In genomic region chr11:63611395-63611747, GRCh38 we compare ENCODE assay signal across 17 cellular contexts. TPM values are rescaled to one million over a fixed set of nuclear protein-coding genes. Genes with fewer than 3 reads are reported as not detected.
A peak's percentile ranks its signal among the peaks of the same experiment; 100 is the strongest.
DNase-seq lines count a peak whose midpoint lies in the region; ATAC-seq, FAIRE-seq and TF ChIP-seq lines count a peak whose summit lies in the region.
"Had no signal": no experiment of that assay in that cellular context is flagged by ENCODE, and none has a peak within 500 bp of the region (broad histone marks: within the 10 kb centered on the region; RNA-seq: fewer than 3 reads in every experiment).

No MANE protein-coding gene starts in this region.

- H3K4me2 ChIP-seq in GM23338 (peak overlapping the region; percentile 80), astrocyte (ENCODE audit: low read length) (peak overlapping the region; percentile 63), hepatocyte (peak overlapping the region; percentile 99)

- H3K79me2 ChIP-seq in GM23338 (replicated peaks; ENCODE audit: insufficient read depth) (peaks cover 63% of the 10 kb centered on the region), astrocyte (ENCODE audit: insufficient read depth, low read length) (peaks cover 3% of the 10 kb centered on the region), hepatocyte (peaks cover 33% of the 10 kb centered on the region)
- H3K79me2 ChIP-seq: parathyroid adenoma had no signal

- FAIRE-seq in astrocyte (lab: Jason Lieb, UNC) = no peak

- peak overlapping the region; percentile 43 for H3K4me3 Mint-ChIP-seq in GM23338
- H3K4me3 Mint-ChIP-seq in astrocyte (ENCODE audit: unreplicated experiment) = no peak overlapping the region
- H3K4me3 Mint-ChIP-seq in T-helper 2 cell treated with Interferon-gamma antibody and Interleukin-4, amounts not matched to agents 5 μg/mL and 100 μg/mL, for 36 hours = no peak overlapping the region
- H3K4me3 Mint-ChIP-seq: stimulated activated naive B cell treated with anti-CD40 and anti-IgM and Interleukin-4, amounts not matched to agents 10 μg/mL and 1 μg/mL and 100 μg/mL, for 72 hours had no signal

- H3K4me3 ChIP-seq in GM23338 (peak overlapping the region; percentile 41), astrocyte (ENCODE audit: insufficient read depth, low read depth, low read length) (no peak overlapping the region), hepatocyte (no peak overlapping the region), gastrocnemius medialis (peak overlapping the region in 1 of 4 donors; percentile 15), adrenal gland (no peak overlapping the region)
- H3K4me3 ChIP-seq: colonic mucosa, GM23248 had no signal

- H3K36me3 ChIP-seq in GM23338 (ENCODE audit: insufficient read depth) (no peaks in the 10 kb centered on the region), astrocyte (ENCODE audit: insufficient read depth, low read length) (no peaks in the 10 kb centered on the region), hepatocyte (replicated peaks; ENCODE audit: insufficient read depth, low read depth) (no peaks in the 10 kb centered on the region), gastrocnemius medialis (no peaks in the 10 kb centered on the region), adrenal gland (replicated peaks in 1 of 2) (no peaks in the 10 kb centered on the region)
- H3K36me3 ChIP-seq: colonic mucosa had no signal

- H3K27ac ChIP-seq in GM23338 (ENCODE audit: low read depth) = peak overlapping the region; percentile 28
- H3K27ac ChIP-seq in astrocyte (ENCODE audit: low read depth, low read length) = no peak overlapping the region
- H3K27ac ChIP-seq in hepatocyte = peak overlapping the region; percentile 39
- H3K27ac ChIP-seq in gastrocnemius medialis = peak overlapping the region; percentile 85 to 99 (median 94)
- H3K27ac ChIP-seq in adrenal gland = peak overlapping the region in 2 of 5 donors; percentile 20 to 32
- H3K27ac ChIP-seq: colonic mucosa, GM23248, HL-60, parathyroid adenoma had no signal

- TF ChIP-seq CTCF in GM23338 (conservative IDR thresholded peaks at IDR 0.05; ENCODE audit: low read depth in 2 of 2) (peak in 1 of 2 experiments; percentile 31; a peak in 2 of 4 replicates), astrocyte (IDR thresholded peaks at IDR 0.05; ENCODE audit: insufficient read depth, low read depth, low read length) (no peak), hepatocyte (IDR thresholded peaks at IDR 0.05; ENCODE audit: poor library complexity) (no peak), gastrocnemius medialis (IDR thresholded peaks at IDR 0.05 in 4 of 5, conservative IDR thresholded peaks at IDR 0.05 in 1 of 5) (no peak), adrenal gland (IDR thresholded peaks at IDR 0.05) (no peak)

- H3K9ac ChIP-seq in astrocyte (ENCODE audit: low read length) = no peak overlapping the region
- H3K9ac ChIP-seq: GM23248, parathyroid adenoma had no signal

- H3K4me1 Mint-ChIP-seq in GM23338 (peaks cover 43% of the 10 kb centered on the region), astrocyte (ENCODE audit: low read depth, unreplicated experiment) (peaks cover 29% of the 10 kb centered on the region)
- peaks cover 10% of the 10 kb centered on the region for H3K4me1 Mint-ChIP-seq in T-helper 2 cell treated with Interferon-gamma antibody and Interleukin-4, amounts not matched to agents 5 μg/mL and 100 μg/mL, for 36 hours (ENCODE audit: low read depth)

- H3K9me3 Mint-ChIP-seq in GM23338 = no peaks in the 10 kb centered on the region
- no peaks in the 10 kb centered on the region for H3K9me3 Mint-ChIP-seq in astrocyte (ENCODE audit: unreplicated experiment)
- no peaks in the 10 kb centered on the region for H3K9me3 Mint-ChIP-seq in T-helper 2 cell treated with Interferon-gamma antibody and Interleukin-4, amounts not matched to agents 5 μg/mL and 100 μg/mL, for 36 hours
- H3K9me3 Mint-ChIP-seq: stimulated activated naive B cell treated with anti-CD40 and anti-IgM and Interleukin-4, amounts not matched to agents 10 μg/mL and 1 μg/mL and 100 μg/mL, for 72 hours had no signal

- TF ChIP-seq POLR2A in gastrocnemius medialis (IDR thresholded peaks at IDR 0.05) (no peak), adrenal gland (IDR thresholded peaks at IDR 0.05) (no peak)

- H3K36me3 Mint-ChIP-seq in GM23338 (ENCODE audit: low read depth) = no peaks in the 10 kb centered on the region; the same call in 2 of the 3 replicates
- H3K36me3 Mint-ChIP-seq in astrocyte (ENCODE audit: low read depth, unreplicated experiment) = no peaks in the 10 kb centered on the region
- H3K36me3 Mint-ChIP-seq in T-helper 2 cell treated with Interferon-gamma antibody and Interleukin-4, amounts not matched to agents 5 μg/mL and 100 μg/mL, for 36 hours (ENCODE audit: low read depth) = no peaks in the 10 kb centered on the region
- H3K36me3 Mint-ChIP-seq: stimulated activated naive B cell treated with anti-CD40 and anti-IgM and Interleukin-4, amounts not matched to agents 10 μg/mL and 1 μg/mL and 100 μg/mL, for 72 hours had no signal

- H2AFZ ChIP-seq in GM23338 (no peak overlapping the region), astrocyte (ENCODE audit: low read depth, low read length) (no peak overlapping the region), hepatocyte (no peak overlapping the region)
- H2AFZ ChIP-seq: GM23248, parathyroid adenoma had no signal

- WGBS in hepatocyte (ENCODE audit: low lambda C conversion rate, missing lambda C conversion rate) = 52% methylated on average over 1 of the region's 1 CpG
- WGBS in adrenal gland, 4 donors = 35 to 52% (median 45%) methylated on average over 1 of the region's 1 CpG

- H3K27ac Mint-ChIP-seq in GM23338 = no peak overlapping the region
- no peak overlapping the region for H3K27ac Mint-ChIP-seq in astrocyte (ENCODE audit: unreplicated experiment)
- H3K27ac Mint-ChIP-seq in T-helper 2 cell treated with Interferon-gamma antibody and Interleukin-4, amounts not matched to agents 5 μg/mL and 100 μg/mL, for 36 hours = no peak overlapping the region
- H3K27ac Mint-ChIP-seq: stimulated activated naive B cell treated with anti-CD40 and anti-IgM and Interleukin-4, amounts not matched to agents 10 μg/mL and 1 μg/mL and 100 μg/mL, for 72 hours had no signal

- peaks cover 31% of the 10 kb centered on the region for H3F3A ChIP-seq in GM23338 (replicated peaks; ENCODE audit: low read depth)

- intact Hi-C loops in gastrocnemius medialis (cut with DNase I; ENCODE audit: low total_unique reads) = loop anchor here (2.0 kb wide), 1 partner anchor 37 kb away; no protein-coding TSS in a partner anchor
- intact Hi-C loops in adrenal gland (cut with DNase I) = no loop called here

- peaks cover 20% of the 10 kb centered on the region for H3K27me3 Mint-ChIP-seq in GM23338 (ENCODE audit: insufficient read depth, low read depth, poor library complexity)
- peaks cover 2% of the 10 kb centered on the region for H3K27me3 Mint-ChIP-seq in astrocyte (ENCODE audit: low read depth, unreplicated experiment)
- peaks cover 21% of the 10 kb centered on the region for H3K27me3 Mint-ChIP-seq in T-helper 2 cell treated with Interferon-gamma antibody and Interleukin-4, amounts not matched to agents 5 μg/mL and 100 μg/mL, for 36 hours (ENCODE audit: low read depth)

- ATAC-seq in GM23338 = no peak
- ATAC-seq in gastrocnemius medialis = no peak
- ATAC-seq: left colon; stimulated activated naive B cell treated with anti-CD40 and anti-IgM and Interleukin-4, amounts not matched to agents 10 μg/mL and 1 μg/mL and 100 μg/mL, for 72 hours had no signal

- no peaks in the 10 kb centered on the region for H3K27me3 ChIP-seq in GM23338 (ENCODE audit: insufficient read depth)
- no peaks in the 10 kb centered on the region for H3K27me3 ChIP-seq in astrocyte (ENCODE audit: insufficient read depth, low read length)
- no peaks in the 10 kb centered on the region for H3K27me3 ChIP-seq in hepatocyte
- no peaks in the 10 kb centered on the region for H3K27me3 ChIP-seq in gastrocnemius medialis
- H3K27me3 ChIP-seq in adrenal gland = no peaks in the 10 kb centered on the region
- H3K27me3 ChIP-seq: colonic mucosa had no signal

- H3K9me2 ChIP-seq in GM23338 (ENCODE audit: insufficient read depth) (no peaks in the 10 kb centered on the region), hepatocyte (replicated peaks; ENCODE audit: insufficient read depth) (no peaks in the 10 kb centered on the region)

- H3K4me1 ChIP-seq in GM23338 (ENCODE audit: insufficient read depth) (peaks cover 49% of the 10 kb centered on the region), astrocyte (ENCODE audit: insufficient read depth, low read length) (peaks cover 40% of the 10 kb centered on the region), hepatocyte (ENCODE audit: insufficient read depth) (peaks cover 21% of the 10 kb centered on the region), gastrocnemius medialis (peaks cover 46% of the 10 kb centered on the region in 2 donors), adrenal gland (replicated peaks in 1 of 2) (peaks cover 24 to 50% of the 10 kb centered on the region in 2 donors)
- H3K4me1 ChIP-seq: parathyroid adenoma had no signal

- in situ Hi-C loops in gastrocnemius medialis (cut with MboI; ENCODE audit: low sequenced_read_pairs in 4 of 4) = no loop called here

- H4K20me1 ChIP-seq in GM23338 (replicated peaks; ENCODE audit: insufficient read depth) (no peaks in the 10 kb centered on the region), astrocyte (ENCODE audit: insufficient read depth, low read length) (no peaks in the 10 kb centered on the region), hepatocyte (ENCODE audit: insufficient read depth, poor library complexity, severe bottlenecking) (no peaks in the 10 kb centered on the region)

- H3K9me3 ChIP-seq in astrocyte (ENCODE audit: insufficient read depth, low read depth, low read length) = no peaks in the 10 kb centered on the region
- H3K9me3 ChIP-seq in hepatocyte (ENCODE audit: low read depth) = no peaks in the 10 kb centered on the region
- H3K9me3 ChIP-seq in gastrocnemius medialis = no peaks in the 10 kb centered on the region
- H3K9me3 ChIP-seq in adrenal gland (replicated peaks in 1 of 3) = no peaks in the 10 kb centered on the region
- H3K9me3 ChIP-seq: Caco-2, colonic mucosa had no signal

- DNase-seq in GM23338 (ENCODE audit: low spot score) (no peak), astrocyte (ENCODE audit: low read depth) (no peak), hepatocyte (ENCODE audit: low spot score) (no peak), gastrocnemius medialis (no peak), adrenal gland (no peak)
- DNase-seq in activated naive CD4-positive, alpha-beta T cell treated with anti-CD3 and anti-CD28 coated beads, Interleukin-2, amount 50 U/mL, for 16 hours = no peak
- no peak for DNase-seq in stimulated activated CD4-positive, alpha-beta T cell treated with anti-CD3 and anti-CD28 coated beads, Interleukin-4, amount 100 ng/mL, for 24 hours
- no peak for DNase-seq in T-helper 2 cell treated with Interferon-gamma antibody and Interleukin-4, amounts not matched to agents 5 μg/mL and 100 μg/mL, for 36 hours (ENCODE audit: low spot score)
- DNase-seq: activated CD4-positive, alpha-beta T cell treated with anti-CD3 and anti-CD28 coated beads, Interleukin-2, amount 50 U/mL, for 4 hours; Caco-2; colonic mucosa; GM23248; KG1; left colon; stimulated activated naive B cell treated with anti-CD40 and anti-IgM and Interleukin-4, amounts not matched to agents 10 μg/mL and 1 μg/mL and 100 μg/mL, for 72 hours had no signal

RNA-seq across cellular contexts. Expression of gene PLAAT3, which starts 2.9 kb away (rescaled TPM):
- total RNA-seq in GM23338 (2014; rRNA removed; shearing (Covaris generic)) = 61.1 and 63.2 TPM in 2 replicates
- polyA plus RNA-seq in GM23338 (2016; fragmentation: Nextera tagmentation; extraction: Ambion mirVana) = 239 and 262 TPM in 2 replicates
- 11.5 and 15.5 TPM in 2 replicates for total RNA-seq in astrocyte
- 26.9 and 32.4 TPM in 2 replicates for total RNA-seq in hepatocyte
- polyA plus RNA-seq in hepatocyte = 49.6 and 59.9 TPM in 2 replicates
- total RNA-seq in gastrocnemius medialis = 10 to 100 TPM; 58.0 to 76.5 (median 67.5) TPM
- 10 to 100 TPM; 31.8 to 79.7 (median 59.7) TPM for total RNA-seq in adrenal gland
- polyA plus RNA-seq in adrenal gland = 100 to 1,000 TPM in 1 of 3 donors, 10 to 100 TPM in 2; 34.8 to 138 (median 41.1) TPM

RNA-seq across cellular contexts. Expression of gene PLAAT2, which starts 48.2 kb away (rescaled TPM):
- total RNA-seq in GM23338 (2014; rRNA removed; shearing (Covaris generic)) = 0.66 TPM in 1 of 2 replicates, not detected in the other
- polyA plus RNA-seq in GM23338 (2016; fragmentation: Nextera tagmentation; extraction: Ambion mirVana) (0.42 and 0.78 TPM in 2 replicates), hepatocyte (1.9 and 3.0 TPM in 2 replicates), adrenal gland (under 1 TPM in 1 of 3 donors, not detected in 2; 0.30 TPM)
- total RNA-seq in astrocyte (0.52 TPM in 1 of 2 replicates, not detected in the other), hepatocyte (0.77 and 1.2 TPM in 2 replicates), gastrocnemius medialis (not detected), adrenal gland (not detected)
- total RNA-seq: GM23248 had no signal
- polyA plus RNA-seq: GM23248 had no signal

RNA-seq across cellular contexts. Expression of gene ATL3, which starts 59.8 kb away (rescaled TPM):
- 20.4 and 24.4 TPM in 2 replicates for total RNA-seq in GM23338 (2014; rRNA removed; shearing (Covaris generic))
- polyA plus RNA-seq in GM23338 (2016; fragmentation: Nextera tagmentation; extraction: Ambion mirVana) = 5.2 and 6.8 TPM in 2 replicates
- total RNA-seq in astrocyte = 45.2 and 47.9 TPM in 2 replicates
- 30.1 and 36.2 TPM in 2 replicates for total RNA-seq in hepatocyte
- polyA plus RNA-seq in hepatocyte = 8.7 and 9.7 TPM in 2 replicates
- total RNA-seq in gastrocnemius medialis = 10 to 100 TPM; 10.2 to 16.5 (median 12.4) TPM
- total RNA-seq in adrenal gland = 100 to 1,000 TPM in 1 of 8 donors, 10 to 100 TPM in 7; 52.3 to 110 (median 75.7) TPM
- polyA plus RNA-seq in adrenal gland = 10 to 100 TPM; 12.3 to 33.6 (median 13.3) TPM
